ENCODE assay signal across 9 cellular contexts in genomic region chr19:47663911-47664771, GRCh38. TPM values are rescaled to one million over a fixed set of nuclear protein-coding genes. Genes with fewer than 3 reads are reported as not detected.
DNase-seq lines count a peak whose midpoint lies in the region; ATAC-seq, FAIRE-seq and TF ChIP-seq lines count a peak whose summit lies in the region.
"Had no signal": no experiment of that assay in that cellular context is flagged by ENCODE, and none has a peak within 500 bp of the region (broad histone marks: within the 10 kb centered on the region; RNA-seq: fewer than 3 reads in every experiment).

No MANE protein-coding gene starts in this region.

- peak overlapping the region; percentile 62 to 74 (median 63) for H3K9ac ChIP-seq in skeletal muscle tissue (ENCODE audit: low read depth in 1 of 3, low read length in 3 of 3)

- H3K27ac ChIP-seq in adipose tissue (ENCODE audit: low read depth, low read length): peak overlapping the region; percentile 19
- peak overlapping the region; percentile 91 for H3K27ac ChIP-seq in skeletal muscle tissue (ENCODE audit: low read depth, low read length)

- peaks cover 47 to 73% (median 66%) of the 10 kb centered on the region in 3 donors for H3K4me1 ChIP-seq in skeletal muscle tissue (ENCODE audit: control insufficient read depth in 3 of 3, insufficient read depth in 3 of 3, low read length in 3 of 3)

- DNase-seq in H54 (ENCODE audit: insufficient read length, low spot score): peak; percentile 77
- peak; percentile 94 for DNase-seq in hepatic stellate cell (ENCODE audit: low spot score)
- DNase-seq in activated T-cell treated with anti-CD3 and anti-CD28 coated beads, Interleukin-2, amount 50 U/mL, for 72 hours: no peak

- no peak for ATAC-seq in activated T-cell treated with anti-CD3 and anti-CD28 coated beads, Interleukin-2, amount 50 U/mL, for 72 hours (replicated peaks in 1 of 2)
- ATAC-seq in GM19455 (IDR thresholded peaks at IDR 0.05; ENCODE audit: unreplicated experiment) (no peak), HG02610 (IDR thresholded peaks at IDR 0.05; ENCODE audit: unreplicated experiment) (no peak), GM21367 (IDR thresholded peaks at IDR 0.05; ENCODE audit: unreplicated experiment) (no peak)

- 56 to 65% (median 59%) methylated on average over 24 of the region's 24 CpGs for WGBS in adipose tissue, 3 donors

- no peak overlapping the region for H3K27ac Mint-ChIP-seq in activated T-cell treated with anti-CD3 and anti-CD28 coated beads, Interleukin-2, amount 50 U/mL, for 72 hours

- peaks cover 0 to 2% (median 0%) of the 10 kb centered on the region in 3 donors for H3K36me3 ChIP-seq in skeletal muscle tissue (ENCODE audit: control insufficient read depth in 3 of 3, insufficient read depth in 3 of 3, low read length in 3 of 3)

- H3K4me3 ChIP-seq in skeletal muscle tissue (ENCODE audit: low read length in 3 of 3): peak overlapping the region; percentile 48 to 63 (median 52)

- no peaks in the 10 kb centered on the region for H3K36me3 Mint-ChIP-seq in activated T-cell treated with anti-CD3 and anti-CD28 coated beads, Interleukin-2, amount 50 U/mL, for 72 hours (ENCODE audit: insufficient read depth in 2 of 2)

- no peaks in the 10 kb centered on the region for H3K9me3 Mint-ChIP-seq in activated T-cell treated with anti-CD3 and anti-CD28 coated beads, Interleukin-2, amount 50 U/mL, for 72 hours

- no peaks in the 10 kb centered on the region for H3K27me3 Mint-ChIP-seq in activated T-cell treated with anti-CD3 and anti-CD28 coated beads, Interleukin-2, amount 50 U/mL, for 72 hours (ENCODE audit: low read depth)

- no peak overlapping the region for H3K4me3 Mint-ChIP-seq in activated T-cell treated with anti-CD3 and anti-CD28 coated beads, Interleukin-2, amount 50 U/mL, for 72 hours

- H3K9me3 ChIP-seq in skeletal muscle tissue (ENCODE audit: control insufficient read depth in 3 of 3, low read length in 3 of 3): no peaks in the 10 kb centered on the region

- no peak for TF ChIP-seq POLR2A in H54 (IDR thresholded peaks at IDR 0.05; ENCODE audit: low read depth, low read length)

- FAIRE-seq in H54 (lab: Jason Lieb, UNC): peak; percentile 79
- FAIRE-seq: H1 had no signal

- no peaks in the 10 kb centered on the region for H3K27me3 ChIP-seq in skeletal muscle tissue (ENCODE audit: control insufficient read depth in 3 of 3, insufficient read depth in 3 of 3, low read length in 3 of 3)

- peaks cover 10% of the 10 kb centered on the region for H3K4me1 Mint-ChIP-seq in activated T-cell treated with anti-CD3 and anti-CD28 coated beads, Interleukin-2, amount 50 U/mL, for 72 hours (ENCODE audit: low read depth)

RNA-seq across cellular contexts. Expression of gene EHD2, which starts 49.1 kb away (rescaled TPM):
- polyA plus RNA-seq in adipose tissue: 100 to 1,000 TPM in 2 of 3 donors, 10 to 100 TPM in 1; 32.7 to 202 (median 129) TPM
- total RNA-seq in skeletal muscle tissue: 63.2 TPM
- total RNA-seq in activated T-cell treated with anti-CD3 and anti-CD28 coated beads, Interleukin-2, amount 50 U/mL, for 72 hours: 1 to 10 TPM; 1.6 to 2.9 TPM

RNA-seq across cellular contexts. Expression of gene BICRA, which starts 55.2 kb away (rescaled TPM):
- 1 to 10 TPM; 3.1 to 6.2 (median 4.2) TPM for polyA plus RNA-seq in adipose tissue
- total RNA-seq in skeletal muscle tissue: 3.7 TPM
- total RNA-seq in activated T-cell treated with anti-CD3 and anti-CD28 coated beads, Interleukin-2, amount 50 U/mL, for 72 hours: 10 to 100 TPM; 17.0 to 17.9 TPM

Comparison
In these comparisons a context has a peak if more than half of its experiments do, and no peak if none do; other contexts are left out.
1. DNase-seq: peak in H54 (single experiment) and hepatic stellate cell (single experiment); none in activated T-cell treated with anti-CD3 and anti-CD28 coated beads, Interleukin-2, amount 50 U/mL, for 72 hours (0 of 2).
2. RNA of gene EHD2, which starts 49.1 kb away (total RNA-seq): 63.2 TPM in skeletal muscle tissue (single experiment); 1.6 to 2.9 TPM in activated T-cell treated with anti-CD3 and anti-CD28 coated beads, Interleukin-2, amount 50 U/mL, for 72 hours; every median in the first group is over 10 times any median in the second.